In the genomic region with DNA sequence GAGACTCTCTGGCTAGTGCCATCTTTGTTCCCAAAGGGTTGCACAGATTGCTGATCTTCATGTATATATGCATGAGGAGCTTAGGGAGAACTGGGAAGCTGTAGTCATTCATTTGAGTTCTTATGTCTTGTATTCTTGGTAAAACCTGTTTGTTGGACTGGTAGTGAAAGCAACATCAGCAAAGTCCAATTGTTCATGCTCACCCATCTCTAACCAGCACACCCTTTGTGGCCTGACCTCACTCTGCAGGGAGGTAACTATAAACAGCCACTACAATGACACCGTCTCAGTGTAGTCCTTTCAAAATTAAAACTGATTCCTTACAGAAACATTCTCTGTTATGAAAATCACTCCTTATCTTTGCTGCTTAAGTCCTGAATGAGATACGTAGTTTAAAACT, we compare ENCODE assay signal across 17 cellular contexts. TPM values are rescaled to one million over a fixed set of nuclear protein-coding genes. Genes with fewer than 3 reads are reported as not detected.
DNase-seq lines count a peak whose midpoint lies in the region; ATAC-seq and TF ChIP-seq lines count a peak whose summit lies in the region.
"Had no signal": no experiment of that assay in that cellular context is flagged by ENCODE, and none has a peak within 500 bp of the region (broad histone marks: within the 10 kb centered on the region; RNA-seq: fewer than 3 reads in every experiment).

No MANE protein-coding gene starts in this region.

- no peak for TF ChIP-seq POLR2A in tibial nerve (IDR thresholded peaks at IDR 0.05)

- no peaks in the 10 kb centered on the region for H3K4me1 ChIP-seq in tibial nerve

- no peak for TF ChIP-seq CTCF in tibial nerve (IDR thresholded peaks at IDR 0.05)

- intact Hi-C loops in left colon (cut with DNase I, micrococcal nuclease), result no loop called here

- no peaks in the 10 kb centered on the region for H3K27me3 ChIP-seq in tibial nerve
- H3K27me3 ChIP-seq: BLaER1 treated with 17β-estradiol and CSF1 and Interleukin-3, amounts not matched to agents 10 nM and 100 nM had no signal

- no peaks in the 10 kb centered on the region for H3K36me3 ChIP-seq in tibial nerve
- H3K36me3 ChIP-seq: BLaER1 treated with 17β-estradiol and CSF1 and Interleukin-3, amounts not matched to agents 10 nM and 100 nM had no signal

- DNase-seq in kidney tubule cell (ENCODE audit: low spot score) (peak; percentile 22), tibial nerve (ENCODE audit: low spot score in 2 of 2) (no peak), GM19240 (ENCODE audit: insufficient read length, low spot score) (no peak), left colon (no peak)
- DNase-seq: Calu3; CD8-positive, alpha-beta T cell; DMS79 treated with DMSO at 0.1 percent for 48 hours; GF-D8; HCEC 1CT had no signal

- H3K9me3 ChIP-seq in tibial nerve, result peaks cover 0 to 4% (median 0%) of the 10 kb centered on the region in 4 donors

- ATAC-seq in esophagus mucosa (peak; percentile 90), left colon (no peak)
- ATAC-seq: CD8-positive, alpha-beta T cell; GM23338 had no signal

- no peak overlapping the region for H3K27ac ChIP-seq in tibial nerve
- H3K27ac ChIP-seq: BLaER1 treated with 17β-estradiol and CSF1 and Interleukin-3, amounts not matched to agents 10 nM and 100 nM; HL-60 had no signal

- no peak overlapping the region for H3K4me3 ChIP-seq in tibial nerve
- H3K4me3 ChIP-seq: BLaER1 treated with 17β-estradiol and CSF1 and Interleukin-3, amounts not matched to agents 10 nM and 100 nM; GM23338 had no signal

- TF ChIP-seq EP300 in Ishikawa (IDR thresholded peaks at IDR 0.05; ENCODE audit: borderline replicate concordance) (0 out of 2 replicates have a peak, but pooled peaks have one; percentile 41), tibial nerve (IDR thresholded peaks at IDR 0.05) (no peak)

- WGBS in tibial nerve, 2 donors, result 85 to 94% methylated on average over 2 of the region's 2 CpGs

- TF ChIP-seq RAD21 in Ishikawa (IDR thresholded peaks at IDR 0.05; ENCODE audit: low read depth), result no peak

TF ChIP-seq in Ishikawa, 13 proteins besides CTCF, POLR2A, EP300 and RAD21:
- TF ChIP-seq YY1 (IDR thresholded peaks at IDR 0.05; ENCODE audit: low read depth) (0 out of 2 replicates have a peak, but pooled peaks have one; percentile 17), TCF12 (IDR thresholded peaks at IDR 0.05; ENCODE audit: low read depth) (peak; percentile 54; the same call in 1 of the 2 replicates), TEAD4 (IDR thresholded peaks at IDR 0.05) (no peak)
- TF ChIP-seq, protein P1, sequence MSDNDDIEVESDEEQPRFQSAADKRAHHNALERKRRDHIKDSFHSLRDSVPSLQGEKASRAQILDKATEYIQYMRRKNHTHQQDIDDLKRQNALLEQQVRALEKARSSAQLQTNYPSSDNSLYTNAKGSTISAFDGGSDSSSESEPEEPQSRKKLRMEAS (IDR thresholded peaks at IDR 0.05), result peak; percentile 46; the same call in 1 of the 2 replicates

RNA-seq across cellular contexts. Expression of a gene that starts 13.9 kb away (rescaled TPM):
- total RNA-seq in esophagus mucosa (36.1 TPM), tibial nerve (10 to 100 TPM; 61.5 to 83.7 (median 69.8) TPM), left colon (10 to 100 TPM; 44.1 to 46.8 TPM)

RNA-seq across cellular contexts. Expression of a gene that starts 54.5 kb away (rescaled TPM):
- not detected for total RNA-seq in esophagus mucosa
- total RNA-seq in tibial nerve, result not detected
- not detected for total RNA-seq in left colon
- total RNA-seq: A172; B cell; Calu3; CD8-positive, alpha-beta T cell; GM23338; HT1080 had no signal
